Comparison of ENCODE assay signal across 8 cellular contexts in genomic region chr7:2687881-2688318, GRCh38. TPM values are rescaled to one million over a fixed set of nuclear protein-coding genes. Genes with fewer than 3 reads are reported as not detected.
DNase-seq lines count a peak whose midpoint lies in the region; ATAC-seq and TF ChIP-seq lines count a peak whose summit lies in the region.

A gene with protein sequence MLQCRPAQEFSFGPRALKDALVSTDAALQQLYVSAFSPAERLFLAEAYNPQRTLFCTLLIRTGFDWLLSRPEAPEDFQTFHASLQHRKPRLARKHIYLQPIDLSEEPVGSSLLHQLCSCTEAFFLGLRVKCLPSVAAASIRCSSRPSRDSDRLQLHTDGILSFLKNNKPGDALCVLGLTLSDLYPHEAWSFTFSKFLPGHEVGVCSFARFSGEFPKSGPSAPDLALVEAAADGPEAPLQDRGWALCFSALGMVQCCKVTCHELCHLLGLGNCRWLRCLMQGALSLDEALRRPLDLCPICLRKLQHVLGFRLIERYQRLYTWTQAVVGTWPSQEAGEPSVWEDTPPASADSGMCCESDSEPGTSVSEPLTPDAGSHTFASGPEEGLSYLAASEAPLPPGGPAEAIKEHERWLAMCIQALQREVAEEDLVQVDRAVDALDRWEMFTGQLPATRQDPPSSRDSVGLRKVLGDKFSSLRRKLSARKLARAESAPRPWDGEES (plus strand): TSS chr7:2688202. CDS start chr7:2700452, 12,250 bp downstream.

- DNase-seq in AG09309 (ENCODE audit: low read depth): no peak
- no peak for DNase-seq in coronary artery (ENCODE audit: low spot score)
- no peak for DNase-seq in mucosa of descending colon
- DNase-seq in NCI-H1105 (lab: John Stamatoyannopoulos, UW): no peak
- no peak for DNase-seq in activated effector memory CD4-positive, alpha-beta T cell treated with Interleukin-2 at 50 U/mL for 16 hours

- H3K4me3 ChIP-seq in AG09309 (ENCODE audit: control insufficient read depth, low read depth, low read length): peak within 1 kb of the TSS; percentile 49
- H3K4me3 ChIP-seq in coronary artery: peak within 1 kb of the TSS; percentile 68
- H3K4me3 ChIP-seq in mucosa of descending colon: no peak within 1 kb of the TSS

- ATAC-seq in HG02678 (IDR thresholded peaks at IDR 0.05; ENCODE audit: unreplicated experiment) (peak; percentile 17), mucosa of descending colon (peak; percentile 26), HG02588 (IDR thresholded peaks at IDR 0.05; ENCODE audit: unreplicated experiment) (no peak), HG03196 (IDR thresholded peaks at IDR 0.05; ENCODE audit: unreplicated experiment) (no peak)

- intact Hi-C loops in mucosa of descending colon (cut with DNase I, micrococcal nuclease): loop anchor here (10.0 kb wide), 2 partner anchors 213 to 243 kb away; partner anchors contain the start of gene GRIFIN (in 1 of the 2)

- H3K4me1 ChIP-seq in mucosa of descending colon (ENCODE audit: low read depth): peaks cover 10% of the 10 kb centered on the region

- no peaks in the 10 kb centered on the region for H3K9me3 ChIP-seq in mucosa of descending colon

- H3K36me3 ChIP-seq in mucosa of descending colon (ENCODE audit: low read depth): no peaks in the 10 kb centered on the region

- no peak for TF ChIP-seq CTCF in AG09309 (IDR thresholded peaks at IDR 0.05; ENCODE audit: control insufficient read depth, insufficient read depth, low read depth, low read length, missing control alignments)
- no peak for TF ChIP-seq CTCF in coronary artery (IDR thresholded peaks at IDR 0.05)
- TF ChIP-seq CTCF in mucosa of descending colon (IDR thresholded peaks at IDR 0.05): no peak

- H3K27ac ChIP-seq in coronary artery: no peak within 1 kb of the TSS

RNA-seq across cellular contexts. Expression of the gene that starts here (rescaled TPM):
- 1 to 10 TPM in 1 of 3 donors, under 1 TPM in 1, not detected in 1; 0.61 to 1.3 TPM for total RNA-seq in mucosa of descending colon

Comparison
In these comparisons a context has a peak if more than half of its experiments do, and no peak if none do; other contexts are left out.
1. ATAC-seq: peak in HG02678 (single experiment) and mucosa of descending colon (single experiment); none in HG02588 (single experiment) and HG03196 (single experiment).